ENCODE assay signal across 27 cellular contexts in the genomic region with DNA sequence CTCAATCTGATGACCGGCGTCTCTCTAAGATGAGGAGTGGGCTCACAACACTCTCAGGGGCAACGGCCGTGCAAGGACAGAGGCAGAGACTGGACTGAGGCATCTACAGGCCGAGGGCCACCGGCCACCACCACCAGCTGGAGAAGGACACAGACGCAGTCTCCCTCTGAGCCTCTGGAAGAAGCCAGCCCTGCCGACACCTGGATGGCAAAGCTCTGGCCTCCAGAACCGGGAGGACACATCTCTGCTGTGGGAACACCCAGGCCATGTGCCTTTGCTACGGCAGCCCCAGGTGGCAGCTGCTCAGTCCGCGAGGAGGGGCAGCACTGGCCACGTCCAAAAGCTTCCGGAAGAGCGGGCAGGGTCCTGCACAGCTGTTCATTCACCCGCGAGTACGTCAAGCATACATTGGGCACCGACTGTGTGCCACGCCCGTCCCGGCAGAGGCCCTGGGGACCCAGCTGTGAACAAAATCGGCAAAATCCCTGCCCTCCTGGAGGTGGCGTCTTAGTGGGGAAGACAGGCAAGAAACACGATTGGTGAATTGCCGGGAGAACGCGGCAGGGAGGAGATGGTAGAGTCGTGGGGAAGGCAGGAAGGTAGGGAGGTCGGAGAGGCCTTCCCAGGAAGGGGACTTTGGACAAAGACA. TPM values are rescaled to one million over a fixed set of nuclear protein-coding genes. Genes with fewer than 3 reads are reported as not detected.
"Had no signal": no experiment of that assay in that cellular context is flagged by ENCODE, and none has a peak within 500 bp of the region (broad histone marks: within the 10 kb centered on the region; RNA-seq: fewer than 3 reads in every experiment).

No MANE protein-coding gene starts in this region.

- H3K27me3 Mint-ChIP-seq: type B pancreatic cell had no signal

- ATAC-seq: gastroesophageal sphincter; natural killer cell; stimulated activated memory B cell treated with anti-CD40 and anti-IgM and Interleukin-4, amounts not matched to agents 10 μg/mL and 1 μg/mL and 100 μg/mL, for 72 hours; stimulated activated naive CD8-positive, alpha-beta T cell treated with anti-CD3 and anti-CD28 coated beads, Interleukin-15, amount 100 ng/mL, for 72 hours had no signal

- H3K36me3 Mint-ChIP-seq: brain, natural killer cell, type B pancreatic cell had no signal

- H3K27ac Mint-ChIP-seq: activated B cell treated with CpG ODN at 0.5 μM for 24 hours; activated naive CD8-positive, alpha-beta T cell treated with anti-CD3 and anti-CD28 coated beads, Interleukin-2, amount 10 ng/mL, durations not matched to agents 7 days and 5 days; progenitor cell of endocrine pancreas; stimulated activated memory B cell treated with anti-CD40 and anti-IgM and Interleukin-4, amounts not matched to agents 10 μg/mL and 1 μg/mL and 100 μg/mL, for 72 hours; T-helper 2 cell treated with Interferon-gamma antibody and Interleukin-4, amounts not matched to agents 5 μg/mL and 100 μg/mL, for 36 hours; type B pancreatic cell had no signal

- H3K4me1 Mint-ChIP-seq: activated B cell treated with CpG ODN at 0.5 μM for 24 hours had no signal

- H3K9me3 ChIP-seq: ascending aorta, gastroesophageal sphincter, sigmoid colon, vagina had no signal

- H3K4me1 ChIP-seq: ascending aorta, gastroesophageal sphincter, sigmoid colon, vagina had no signal

- H3K27ac ChIP-seq: ascending aorta, gastroesophageal sphincter, hepatocyte, sigmoid colon, vagina had no signal

- DNase-seq: activated B cell treated with CpG ODN at 0.5 μM for 24 hours; activated CD4-positive, alpha-beta T cell treated with anti-CD3 and anti-CD28 coated beads for 4 hours; activated CD4-positive, alpha-beta T cell treated with anti-CD3 and anti-CD28 coated beads, Interleukin-2, amount 50 U/mL, for 48 hours; activated CD8-positive, alpha-beta memory T cell treated with anti-CD3 and anti-CD28 coated beads for 24 hours; activated gamma-delta T cell; activated naive CD8-positive, alpha-beta T cell treated with anti-CD3 and anti-CD28 coated beads, Interleukin-2, amount 10 ng/mL, durations not matched to agents 7 days and 5 days; cortex of kidney; mesendoderm; natural killer cell; sigmoid colon; small intestine; stimulated activated CD4-positive, alpha-beta T cell treated with anti-CD3 and anti-CD28 coated beads, Interleukin-4, amount 100 ng/mL, for 4 hours; stimulated activated CD8-positive, alpha-beta memory T cell treated with anti-CD3 and anti-CD28 coated beads, Interleukin-4, amount 100 ng/mL, for 48 hours; stimulated activated naive CD8-positive, alpha-beta T cell treated with anti-CD3 and anti-CD28 coated beads, Interleukin-15, amount 100 ng/mL, for 72 hours; substantia nigra had no signal

- H3K4me3 Mint-ChIP-seq: activated B cell treated with CpG ODN at 0.5 μM for 24 hours; activated naive CD8-positive, alpha-beta T cell treated with anti-CD3 and anti-CD28 coated beads, Interleukin-2, amount 10 ng/mL, durations not matched to agents 7 days and 5 days; brain; natural killer cell; stimulated activated memory B cell treated with anti-CD40 and anti-IgM and Interleukin-4, amounts not matched to agents 10 μg/mL and 1 μg/mL and 100 μg/mL, for 72 hours; stimulated activated naive CD8-positive, alpha-beta T cell treated with anti-CD3 and anti-CD28 coated beads, Interleukin-15, amount 100 ng/mL, for 72 hours; T-helper 2 cell treated with Interferon-gamma antibody and Interleukin-4, amounts not matched to agents 5 μg/mL and 100 μg/mL, for 36 hours; type B pancreatic cell had no signal

- H3K27me3 ChIP-seq: ascending aorta, hepatocyte, vagina had no signal

- H3K4me3 ChIP-seq: ascending aorta, gastroesophageal sphincter, hepatocyte, lung, sigmoid colon, vagina had no signal

- H3K36me3 ChIP-seq: ascending aorta, gastroesophageal sphincter, sigmoid colon, vagina had no signal

RNA-seq across cellular contexts. Expression of gene C2CD4C, which starts 17.1 kb away (rescaled TPM):
- total RNA-seq: activated B cell treated with CpG ODN at 0.5 μM for 24 hours; activated naive CD8-positive, alpha-beta T cell treated with anti-CD3 and anti-CD28 coated beads, Interleukin-2, amount 10 ng/mL, durations not matched to agents 7 days and 5 days; fibroblast of villous mesenchyme; mononuclear cell; natural killer cell had no signal
